In the genomic region with DNA sequence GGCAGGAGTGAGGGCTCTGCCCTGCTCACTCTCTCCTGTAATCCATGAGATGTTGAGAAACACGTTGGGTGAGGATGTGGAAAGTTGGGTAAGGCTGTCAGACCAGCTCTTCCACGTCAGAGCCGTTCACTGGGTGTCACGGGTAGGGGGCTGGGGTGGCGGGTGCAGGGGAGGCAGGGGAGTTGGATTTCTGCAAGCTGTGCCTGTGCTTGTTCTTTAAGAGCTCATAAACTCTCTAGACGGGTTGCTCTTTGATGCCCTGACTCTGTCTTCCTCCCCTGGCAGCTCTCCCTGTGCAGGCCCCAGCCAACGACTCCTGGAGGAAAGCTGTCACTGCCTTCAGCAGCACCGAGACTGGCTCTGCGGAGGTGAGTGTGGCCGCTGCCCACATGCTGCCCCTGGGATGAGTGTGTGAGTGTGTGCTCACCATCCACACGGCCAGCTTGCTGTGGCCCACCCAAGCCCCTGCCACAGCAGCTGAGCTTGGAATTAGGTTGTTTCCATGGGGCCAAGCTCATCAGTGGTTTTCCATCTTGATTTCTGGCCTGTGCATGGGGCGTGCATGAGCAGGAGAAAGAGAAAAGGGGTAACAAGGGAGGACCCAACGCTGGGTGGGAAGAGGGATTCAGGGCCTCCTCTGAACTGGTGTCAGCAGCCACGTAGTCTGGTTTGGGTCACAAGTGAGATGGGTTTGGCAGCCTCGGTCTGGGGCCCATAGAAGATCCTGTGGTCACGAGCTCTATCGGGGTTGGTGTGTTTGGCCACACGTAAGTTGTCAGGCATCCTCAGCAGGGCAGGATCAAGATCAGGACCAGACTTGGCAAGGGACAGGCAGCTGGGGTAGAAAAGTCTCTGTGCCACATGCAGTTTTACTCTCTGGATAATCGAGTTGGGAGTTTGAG, we compare ENCODE assay signal across 1 cellular context.
TF ChIP-seq lines count a peak whose summit lies in the region.

No MANE protein-coding gene starts in this region.

TF ChIP-seq in K562, 482 proteins besides CTCF, POLR2A, EP300 and RAD21:
- TF ChIP-seq KLF6 (CRISPR knock-in tag; IDR thresholded peaks at IDR 0.05; ENCODE audit: borderline replicate concordance) = no peak
- no peak for TF ChIP-seq ZNF217 (CRISPR knock-in tag; IDR thresholded peaks at IDR 0.05)
- no peak for TF ChIP-seq DIDO1 (tag; IDR thresholded peaks at IDR 0.05; ENCODE audit: low read depth)
- TF ChIP-seq RBM22 (IDR thresholded peaks at IDR 0.05; ENCODE audit: low read depth, low read length, poor library complexity, severe bottlenecking) = peak; percentile 65
- TF ChIP-seq PHTF2 (CRISPR knock-in tag; IDR thresholded peaks at IDR 0.05) = no peak
- no peak; the same call in 1 of the 2 replicates for TF ChIP-seq POLR2AphosphoS5 (IDR thresholded peaks at IDR 0.05; ENCODE audit: control insufficient read depth, insufficient read depth, low read depth, low read length)
- no peak for TF ChIP-seq CBX5 (IDR thresholded peaks at IDR 0.05; ENCODE audit: borderline replicate concordance, low read depth)
- TF ChIP-seq, protein P1, sequence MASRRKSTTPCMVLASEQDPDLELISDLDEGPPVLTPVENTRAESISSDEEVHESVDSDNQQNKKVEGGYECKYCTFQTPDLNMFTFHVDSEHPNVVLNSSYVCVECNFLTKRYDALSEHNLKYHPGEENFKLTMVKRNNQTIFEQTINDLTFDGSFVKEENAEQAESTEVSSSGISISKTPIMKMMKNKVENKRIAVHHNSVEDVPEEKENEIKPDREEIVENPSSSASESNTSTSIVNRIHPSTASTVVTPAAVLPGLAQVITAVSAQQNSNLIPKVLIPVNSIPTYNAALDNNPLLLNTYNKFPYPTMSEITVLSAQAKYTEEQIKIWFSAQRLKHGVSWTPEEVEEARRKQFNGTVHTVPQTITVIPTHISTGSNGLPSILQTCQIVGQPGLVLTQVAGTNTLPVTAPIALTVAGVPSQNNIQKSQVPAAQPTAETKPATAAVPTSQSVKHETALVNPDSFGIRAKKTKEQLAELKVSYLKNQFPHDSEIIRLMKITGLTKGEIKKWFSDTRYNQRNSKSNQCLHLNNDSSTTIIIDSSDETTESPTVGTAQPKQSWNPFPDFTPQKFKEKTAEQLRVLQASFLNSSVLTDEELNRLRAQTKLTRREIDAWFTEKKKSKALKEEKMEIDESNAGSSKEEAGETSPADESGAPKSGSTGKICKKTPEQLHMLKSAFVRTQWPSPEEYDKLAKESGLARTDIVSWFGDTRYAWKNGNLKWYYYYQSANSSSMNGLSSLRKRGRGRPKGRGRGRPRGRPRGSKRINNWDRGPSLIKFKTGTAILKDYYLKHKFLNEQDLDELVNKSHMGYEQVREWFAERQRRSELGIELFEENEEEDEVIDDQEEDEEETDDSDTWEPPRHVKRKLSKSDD (conservative IDR thresholded peaks at IDR 0.05; ENCODE audit: low read length) = no peak
TF ChIP-seq in K562: peak in this region for 1.
